ENCODE assay signal across 23 cellular contexts in genomic region chr1:31040038-31040437, GRCh38. TPM values are rescaled to one million over a fixed set of nuclear protein-coding genes. Genes with fewer than 3 reads are reported as not detected.
DNase-seq lines count a peak whose midpoint lies in the region; ATAC-seq and TF ChIP-seq lines count a peak whose summit lies in the region.
"Had no signal": no experiment of that assay in that cellular context is flagged by ENCODE, and none has a peak within 500 bp of the region (broad histone marks: within the 10 kb centered on the region; RNA-seq: fewer than 3 reads in every experiment).

No MANE protein-coding gene starts in this region.

- intact Hi-C loops in naive thymus-derived CD4-positive, alpha-beta T cell (cut with micrococcal nuclease) = no loop called here
- intact Hi-C loops in testis (cut with DNase I; ENCODE audit: low total_unique reads) = no loop called here

- peaks cover 34 to 75% (median 61%) of the 10 kb centered on the region in 7 donors for H3K4me1 Mint-ChIP-seq in naive thymus-derived CD4-positive, alpha-beta T cell

- ATAC-seq in RWPE2 (ENCODE audit: low read depth) (peak; percentile 37; the same call in 2 of the 3 replicates), GM21529 (IDR thresholded peaks at IDR 0.05; ENCODE audit: unreplicated experiment) (no peak)
- ATAC-seq in naive thymus-derived CD4-positive, alpha-beta T cell = no peak
- ATAC-seq: natural killer cell treated with Interleukin-12 subunit alpha and Interleukin-12 subunit beta and Interleukin-15 and Interleukin-18, amount 100 ng/mL, for 72 hours; stimulated activated effector memory CD8-positive, alpha-beta T cell treated with anti-CD3 and anti-CD28 coated beads, Interleukin-12 subunit alpha, Interleukin-12 subunit beta, amount 100 ng/mL, for 72 hours had no signal

- H3K36me3 Mint-ChIP-seq in naive thymus-derived CD4-positive, alpha-beta T cell = peaks cover 4 to 42% (median 28%) of the 10 kb centered on the region in 5 donors

- peaks cover 69% of the 10 kb centered on the region for H3K36me3 ChIP-seq in RWPE2 (ENCODE audit: low read depth)
- H3K36me3 ChIP-seq in naive thymus-derived CD4-positive, alpha-beta T cell (ENCODE audit: control insufficient read depth in 2 of 3, insufficient read depth in 3 of 3, low read length in 3 of 3) = peaks cover 0 to 24% (median 0%) of the 10 kb centered on the region in 3 experiments
- no peaks in the 10 kb centered on the region for H3K36me3 ChIP-seq in testis (ENCODE audit: low read depth, missing control alignments)

- no peak for TF ChIP-seq POLR2A in testis (IDR thresholded peaks at IDR 0.05)

- H3K27ac ChIP-seq in RWPE2 (ENCODE audit: poor library complexity, severe bottlenecking) (peak overlapping the region; percentile 18), testis (no peak overlapping the region)
- H3K27ac ChIP-seq in naive thymus-derived CD4-positive, alpha-beta T cell (ENCODE audit: low read depth, low read length) = no peak overlapping the region
- H3K27ac ChIP-seq: C4-2B, esophagus squamous epithelium, sigmoid colon had no signal

- CTCF ChIA-PET in naive thymus-derived CD4-positive, alpha-beta T cell (lab: Charles Lee) = no interaction called here

- 46 to 58% methylated on average over 3 of the region's 3 CpGs for WGBS in testis, 2 donors

- no peaks in the 10 kb centered on the region for H3K27me3 ChIP-seq in RWPE2 (ENCODE audit: insufficient read depth, poor library complexity, severe bottlenecking)
- H3K27me3 ChIP-seq in naive thymus-derived CD4-positive, alpha-beta T cell (ENCODE audit: control insufficient read depth in 2 of 2, insufficient read depth in 2 of 2, low read length in 2 of 2) = no peaks in the 10 kb centered on the region
- H3K27me3 ChIP-seq in testis = no peaks in the 10 kb centered on the region
- H3K27me3 ChIP-seq: esophagus squamous epithelium, sigmoid colon had no signal

- H3K9me3 Mint-ChIP-seq in naive thymus-derived CD4-positive, alpha-beta T cell = peaks cover 0 to 3% (median 0%) of the 10 kb centered on the region in 11 donors
- H3K9me3 Mint-ChIP-seq: natural killer cell treated with Interleukin-12 subunit alpha and Interleukin-12 subunit beta and Interleukin-15 and Interleukin-18, amount 100 ng/mL, for 72 hours; stimulated activated effector memory CD8-positive, alpha-beta T cell treated with anti-CD3 and anti-CD28 coated beads, Interleukin-12 subunit alpha, Interleukin-12 subunit beta, amount 100 ng/mL, for 72 hours had no signal

- no peaks in the 10 kb centered on the region for H3K27me3 Mint-ChIP-seq in naive thymus-derived CD4-positive, alpha-beta T cell
- H3K27me3 Mint-ChIP-seq: natural killer cell treated with Interleukin-12 subunit alpha and Interleukin-12 subunit beta and Interleukin-15 and Interleukin-18, amount 100 ng/mL, for 72 hours had no signal

- H3K4me3 Mint-ChIP-seq in naive thymus-derived CD4-positive, alpha-beta T cell = peak overlapping the region in 4 of 10 donors; percentile 4 to 43 (median 20)
- H3K4me3 Mint-ChIP-seq: natural killer cell treated with Interleukin-12 subunit alpha and Interleukin-12 subunit beta and Interleukin-15 and Interleukin-18, amount 100 ng/mL, for 72 hours; stimulated activated effector memory CD8-positive, alpha-beta T cell treated with anti-CD3 and anti-CD28 coated beads, Interleukin-12 subunit alpha, Interleukin-12 subunit beta, amount 100 ng/mL, for 72 hours had no signal

- H3K4me1 ChIP-seq in RWPE2 (ENCODE audit: insufficient read depth, poor library complexity, severe bottlenecking) (peaks cover 58% of the 10 kb centered on the region), testis (no peaks in the 10 kb centered on the region)
- H3K4me1 ChIP-seq in naive thymus-derived CD4-positive, alpha-beta T cell (ENCODE audit: control insufficient read depth in 2 of 2, insufficient read depth in 2 of 2, low read length in 2 of 2) = peaks cover 10 to 16% of the 10 kb centered on the region in 2 donors

- POLR2A ChIA-PET in naive thymus-derived CD4-positive, alpha-beta T cell (lab: Charles Lee) = no interaction called here

- TF ChIP-seq CTCF in RWPE2 (IDR thresholded peaks at IDR 0.05; ENCODE audit: poor library complexity, severe bottlenecking) = no peak
- no peak for TF ChIP-seq CTCF in testis (IDR thresholded peaks at IDR 0.05)

- no peak overlapping the region for H3K4me3 ChIP-seq in RWPE2 (ENCODE audit: severe bottlenecking)
- H3K4me3 ChIP-seq in naive thymus-derived CD4-positive, alpha-beta T cell (ENCODE audit: low read length) = no peak overlapping the region
- no peak overlapping the region for H3K4me3 ChIP-seq in testis
- H3K4me3 ChIP-seq: esophagus squamous epithelium, sigmoid colon had no signal

- peak overlapping the region in 6 of 9 donors; percentile 1 to 67 (median 28) for H3K27ac Mint-ChIP-seq in naive thymus-derived CD4-positive, alpha-beta T cell
- H3K27ac Mint-ChIP-seq: stimulated activated effector memory CD8-positive, alpha-beta T cell treated with anti-CD3 and anti-CD28 coated beads, Interleukin-12 subunit alpha, Interleukin-12 subunit beta, amount 100 ng/mL, for 72 hours had no signal

- H3K9me3 ChIP-seq in RWPE2 (ENCODE audit: severe bottlenecking) (no peaks in the 10 kb centered on the region), testis (no peaks in the 10 kb centered on the region)
- H3K9me3 ChIP-seq in naive thymus-derived CD4-positive, alpha-beta T cell (ENCODE audit: control insufficient read depth in 2 of 3, low read length in 3 of 3) = no peaks in the 10 kb centered on the region
- H3K9me3 ChIP-seq: esophagus squamous epithelium, sigmoid colon had no signal

- DNase-seq in SHP77 (lab: John Stamatoyannopoulos, UW) (peak; percentile 12 to 16), SHP77 treated with DMSO at 0.1 percent for 48 hours (lab: John Stamatoyannopoulos, UW) (no peak), DMS53 (lab: John Stamatoyannopoulos, UW) (peak; percentile 86), RWPE2 (ENCODE audit: low spot score) (no peak), AG08396 (ENCODE audit: low spot score) (no peak), testis (no peak)
- DNase-seq in naive thymus-derived CD4-positive, alpha-beta T cell = no peak
- DNase-seq: activated CD4-positive, alpha-beta T cell treated with anti-CD3 and anti-CD28 coated beads, Interleukin-2, amount 50 U/mL, for 4 hours; anterior cingulate cortex; caudate nucleus; esophagus squamous epithelium; KG1; kidney glomerular epithelial cell; NCI-H187 treated with DMSO at 0.1 percent for 48 hours; NCI-H526 treated with DMSO at 0.1 percent for 48 hours; OCI-M1; posterior cingulate gyrus; SIG-M5; sigmoid colon had no signal

RNA-seq across cellular contexts. Expression of gene PUM1, which starts 25.5 kb away (rescaled TPM):
- 100 to 1,000 TPM; 114 to 226 (median 174) TPM for total RNA-seq in naive thymus-derived CD4-positive, alpha-beta T cell
- 100 to 1,000 TPM; 123 to 146 TPM for polyA plus RNA-seq in naive thymus-derived CD4-positive, alpha-beta T cell
- 10 to 100 TPM; 70.5 to 89.0 TPM for total RNA-seq in testis
- polyA plus RNA-seq in testis (ENCODE audit: insufficient read depth, low read depth, low replicate concordance) = 41.3 TPM

Comparison
In these comparisons a context has a peak if more than half of its experiments do, and no peak if none do; other contexts are left out.
1. DNase-seq: peak in SHP77 (2 of 2) and DMS53 (single experiment); none in SHP77 treated with DMSO at 0.1 percent for 48 hours (single experiment), RWPE2 (single experiment), naive thymus-derived CD4-positive, alpha-beta T cell (0 of 9), AG08396 (single experiment) and testis (single experiment).